Comparison of ENCODE assay signal across 1 cellular context in the genomic region with DNA sequence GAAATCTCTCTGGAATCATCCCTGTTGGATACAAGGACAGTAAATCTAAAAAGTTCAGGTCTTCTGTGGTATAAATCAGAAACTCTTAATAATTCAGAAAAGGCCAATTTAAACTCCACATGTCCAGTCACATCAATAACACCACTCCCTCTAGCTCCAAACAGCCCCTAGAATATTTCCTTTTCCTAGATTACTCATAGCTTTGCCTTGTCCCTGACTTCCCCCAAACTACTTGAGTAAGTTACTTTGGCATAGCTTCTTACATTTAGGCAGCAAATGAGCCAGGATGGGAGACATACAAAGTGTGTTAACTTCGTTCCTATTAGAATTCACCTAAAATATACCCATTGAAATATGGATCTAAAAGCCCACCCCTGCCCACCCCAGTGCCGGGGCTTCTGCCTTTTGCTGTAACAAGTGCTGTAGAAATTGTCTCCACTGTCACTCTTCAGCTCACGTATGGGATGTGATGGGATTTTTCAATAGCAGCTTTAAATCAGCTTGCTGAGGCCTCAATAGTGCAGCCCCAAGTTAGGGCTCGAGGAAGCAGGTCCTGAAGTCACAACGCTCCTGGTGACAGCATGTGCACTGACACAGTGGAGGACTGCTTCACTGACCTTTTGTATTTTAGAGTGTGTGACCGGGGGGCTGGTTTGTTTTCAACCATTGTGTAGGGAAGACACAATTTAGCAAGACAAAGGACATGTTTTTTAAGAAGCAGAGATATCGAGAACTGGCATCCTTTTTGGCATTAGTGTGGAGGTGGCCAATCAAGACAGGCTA.
TF ChIP-seq lines count a peak whose summit lies in the region.

No MANE protein-coding gene starts in this region.

TF ChIP-seq in GM23338, 12 proteins besides CTCF, POLR2A, EP300 and RAD21 (continued from another document):
- no peak for TF ChIP-seq ZNF462 (CRISPR knock-in tag; IDR thresholded peaks at IDR 0.05)
